In genomic region chr12:1726753-1727152, GRCh38 we compare ENCODE assay signal across 25 cellular contexts. TPM values are rescaled to one million over a fixed set of nuclear protein-coding genes. Genes with fewer than 3 reads are reported as not detected.
DNase-seq lines count a peak whose midpoint lies in the region; ATAC-seq, FAIRE-seq and TF ChIP-seq lines count a peak whose summit lies in the region.
"Had no signal": no experiment of that assay in that cellular context is flagged by ENCODE, and none has a peak within 500 bp of the region (broad histone marks: within the 10 kb centered on the region; RNA-seq: fewer than 3 reads in every experiment).

No MANE protein-coding gene starts in this region.

- H3K27me3 ChIP-seq in dorsolateral prefrontal cortex = no peaks in the 10 kb centered on the region
- H3K27me3 ChIP-seq in neutrophil = no peaks in the 10 kb centered on the region

- in situ Hi-C loops in KBM-7 (cut with MboI; ENCODE audit: low pct_unique_long_range_greater_than_20kb, low sequenced_read_pairs) = no loop called here

- intact Hi-C loops in dorsolateral prefrontal cortex (cut with DNase I) = loop anchor here in 1 of 2 donors (5.0 kb wide), 1 partner anchor 41 kb away; no protein-coding TSS in a partner anchor

- peak; percentile 76 for FAIRE-seq in HTR-8/SVneo (lab: Jason Lieb, UNC)
- FAIRE-seq: G401.6 had no signal

- peak overlapping the region in 40 of 59 donors; percentile 1 to 86 (median 61) for H3K27ac ChIP-seq in dorsolateral prefrontal cortex
- H3K27ac ChIP-seq in neutrophil = peak overlapping the region; percentile 28
- H3K27ac ChIP-seq: C4-2B had no signal

- H3K4me3 Mint-ChIP-seq in stimulated activated effector memory CD8-positive, alpha-beta T cell treated with anti-CD3 and anti-CD28 coated beads, Interleukin-12 subunit alpha, Interleukin-12 subunit beta, amount 100 ng/mL, for 72 hours = no peak overlapping the region
- H3K4me3 Mint-ChIP-seq: B cell; CD8-positive, alpha-beta T cell; GM23338; HFFc6; IgD-negative memory B cell had no signal

- no peaks in the 10 kb centered on the region for H3K9me3 ChIP-seq in neutrophil
- H3K9me3 ChIP-seq: Caco-2, HAP-1, SK-N-SH had no signal

- no peaks in the 10 kb centered on the region for H3K36me3 ChIP-seq in neutrophil
- H3K36me3 ChIP-seq: HAP-1 had no signal

- no peak overlapping the region for H3K27ac Mint-ChIP-seq in stimulated activated effector memory CD8-positive, alpha-beta T cell treated with anti-CD3 and anti-CD28 coated beads, Interleukin-12 subunit alpha, Interleukin-12 subunit beta, amount 100 ng/mL, for 72 hours
- H3K27ac Mint-ChIP-seq: B cell; CD8-positive, alpha-beta T cell; GM23338; HFFc6 had no signal

- H3K4me1 ChIP-seq in neutrophil (ENCODE audit: control insufficient read depth in 1 of 2, insufficient read depth in 1 of 2, low read depth in 1 of 2, low read length in 1 of 2) = peaks cover 7 to 15% of the 10 kb centered on the region in 2 experiments
- H3K4me1 ChIP-seq: Caco-2, HAP-1 had no signal

- DNase-seq in HTR-8/SVneo (ENCODE audit: insufficient read length, low spot score) = no peak
- DNase-seq in dorsolateral prefrontal cortex = no peak
- DNase-seq in KBM-7 = no peak
- no peak for DNase-seq in NCI-H510A (lab: John Stamatoyannopoulos, UW)
- DNase-seq in NCI-H2029 (lab: John Stamatoyannopoulos, UW) = no peak
- DNase-seq in stimulated activated effector memory CD8-positive, alpha-beta T cell treated with anti-CD3 and anti-CD28 coated beads, Interleukin-12 subunit alpha, Interleukin-12 subunit beta, amount 100 ng/mL, for 72 hours (ENCODE audit: low spot score in 2 of 2) = no peak
- DNase-seq: Caco-2; CD8-positive, alpha-beta T cell; HFFc6; Karpas-422; NCI-H1092 treated with DMSO at 0.1 percent for 48 hours; NCI-H1436; NCI-H187; NCI-H524 treated with DMSO at 0.1 percent for 48 hours; NCI-H774; NK-92 treated with Interleukin-12 subunit alpha and Interleukin-12 subunit beta, amount 100 ng/mL, for 24 hours; PC-3; SK-N-SH had no signal

- no peaks in the 10 kb centered on the region for H3K9me3 Mint-ChIP-seq in stimulated activated effector memory CD8-positive, alpha-beta T cell treated with anti-CD3 and anti-CD28 coated beads, Interleukin-12 subunit alpha, Interleukin-12 subunit beta, amount 100 ng/mL, for 72 hours
- H3K9me3 Mint-ChIP-seq: CD8-positive, alpha-beta T cell; GM23338; HFFc6 had no signal

- H3K4me3 ChIP-seq in dorsolateral prefrontal cortex = peak overlapping the region in 3 of 59 donors; percentile 1 to 6 (median 5)
- H3K4me3 ChIP-seq in neutrophil (ENCODE audit: low read depth in 1 of 2, low read length in 1 of 2) = no peak overlapping the region
- H3K4me3 ChIP-seq: GM23338, HAP-1 had no signal

- H3K4me1 Mint-ChIP-seq in stimulated activated effector memory CD8-positive, alpha-beta T cell treated with anti-CD3 and anti-CD28 coated beads, Interleukin-12 subunit alpha, Interleukin-12 subunit beta, amount 100 ng/mL, for 72 hours = peaks cover 16% of the 10 kb centered on the region

- TF ChIP-seq CTCF in dorsolateral prefrontal cortex (IDR thresholded peaks at IDR 0.05 in 54 of 56, conservative IDR thresholded peaks at IDR 0.05 in 2 of 56; ENCODE audit: low read depth in 1 of 56, partially characterized antibody in 56 of 56) (no peak), neutrophil (IDR thresholded peaks at IDR 0.05) (no peak)

- no peak for ATAC-seq in stimulated activated effector memory CD8-positive, alpha-beta T cell treated with anti-CD3 and anti-CD28 coated beads, Interleukin-12 subunit alpha, Interleukin-12 subunit beta, amount 100 ng/mL, for 72 hours
- ATAC-seq: CD8-positive, alpha-beta T cell; GM23338; PC-3 had no signal

- peaks cover 8% of the 10 kb centered on the region for H3K36me3 Mint-ChIP-seq in stimulated activated effector memory CD8-positive, alpha-beta T cell treated with anti-CD3 and anti-CD28 coated beads, Interleukin-12 subunit alpha, Interleukin-12 subunit beta, amount 100 ng/mL, for 72 hours

RNA-seq across cellular contexts. Expression of gene ADIPOR2, which starts 35.9 kb away (rescaled TPM):
- 100 to 1,000 TPM in 51 of 120 experiments, 10 to 100 TPM in 69; 39.0 to 240 (median 95.0) TPM for total RNA-seq in dorsolateral prefrontal cortex
